In the genomic region with DNA sequence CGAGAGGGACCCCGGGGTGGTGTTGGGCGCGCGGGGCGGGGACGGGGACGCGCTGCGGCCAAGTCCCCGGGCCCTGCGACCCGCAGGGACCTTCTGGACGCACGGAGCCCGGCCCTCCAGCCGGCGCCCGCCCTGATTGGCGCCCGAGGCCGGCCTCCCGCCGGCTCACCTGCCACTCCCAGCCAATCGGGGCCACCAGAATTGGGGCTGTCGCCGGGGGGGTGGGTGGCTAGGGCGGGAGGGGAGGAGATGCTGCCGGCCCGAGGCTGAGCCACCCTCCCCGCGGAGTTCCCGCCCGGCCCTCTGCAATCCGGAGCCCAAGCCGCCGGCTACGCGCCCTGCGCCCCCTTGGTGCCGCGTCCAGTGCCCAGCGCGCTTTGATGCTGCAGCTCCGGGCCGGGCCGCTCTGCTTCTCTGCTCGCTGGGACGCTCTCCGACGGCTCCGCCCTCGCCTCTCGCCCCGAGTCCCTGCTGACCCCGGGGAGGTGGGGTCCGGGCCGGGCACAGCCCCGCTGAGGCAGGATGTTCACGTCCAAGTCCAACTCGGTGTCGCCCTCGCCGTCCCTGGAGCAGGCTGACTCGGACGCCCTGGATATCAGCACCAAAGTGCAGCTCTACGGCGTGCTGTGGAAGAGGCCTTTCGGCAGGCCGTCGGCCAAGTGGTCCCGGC, we compare ENCODE assay signal across 8 cellular contexts. TPM values are rescaled to one million over a fixed set of nuclear protein-coding genes. Genes with fewer than 3 reads are reported as not detected.
DNase-seq lines count a peak whose midpoint lies in the region; ATAC-seq and TF ChIP-seq lines count a peak whose summit lies in the region.

A gene (plus strand): TSS at position 285 of the 670 bp plus-strand sequence. CDS start 238 bp downstream, at position 523.

- intact Hi-C loops in activated naive CD4-positive, alpha-beta T cell treated with anti-CD3 and anti-CD28 coated beads for 36 hours (cut with micrococcal nuclease), result no loop called here

- H3K4me1 ChIP-seq in duodenal mucosa (ENCODE audit: control insufficient read depth in 1 of 2, insufficient read depth in 2 of 2, low read length in 2 of 2), result peaks cover 0 to 16% of the 10 kb centered on the region in 2 donors

- CTCF ChIA-PET in activated naive CD4-positive, alpha-beta T cell treated with anti-CD3 and anti-CD28 coated beads for 36 hours (lab: Charles Lee), result no interaction called here

- H3K9me3 ChIP-seq in duodenal mucosa (ENCODE audit: control insufficient read depth in 1 of 2, low read length in 2 of 2), result no peaks in the 10 kb centered on the region

- DNase-seq in activated naive CD8-positive, alpha-beta T cell treated with anti-CD3 and anti-CD28 coated beads, Interleukin-2, amount 50 U/mL, for 24 hours, result no peak
- DNase-seq in mesothelial cell of epicardium (ENCODE audit: low spot score in 2 of 2, unreplicated experiment in 2 of 2), result no peak
- no peak for DNase-seq in activated naive CD4-positive, alpha-beta T cell treated with anti-CD3 and anti-CD28 coated beads for 36 hours
- no peak for DNase-seq in hippocampal formation (lab: John Stamatoyannopoulos, UW)
- no peak for DNase-seq in activated gamma-delta T cell (lab: John Stamatoyannopoulos, UW)

- no peaks in the 10 kb centered on the region for H3K9me3 Mint-ChIP-seq in activated naive CD8-positive, alpha-beta T cell (ENCODE audit: low read depth)
- no peaks in the 10 kb centered on the region for H3K9me3 Mint-ChIP-seq in activated naive CD8-positive, alpha-beta T cell treated with anti-CD3 and anti-CD28 coated beads, Interleukin-2, amount 50 U/mL, for 24 hours
- H3K9me3 Mint-ChIP-seq in mesothelial cell of epicardium, result no peaks in the 10 kb centered on the region
- no peaks in the 10 kb centered on the region for H3K9me3 Mint-ChIP-seq in activated naive CD4-positive, alpha-beta T cell treated with anti-CD3 and anti-CD28 coated beads for 36 hours

- H3K27ac Mint-ChIP-seq in activated naive CD8-positive, alpha-beta T cell, result no peak within 1 kb of the TSS
- no peak within 1 kb of the TSS for H3K27ac Mint-ChIP-seq in activated naive CD8-positive, alpha-beta T cell treated with anti-CD3 and anti-CD28 coated beads, Interleukin-2, amount 50 U/mL, for 24 hours
- no peak within 1 kb of the TSS for H3K27ac Mint-ChIP-seq in mesothelial cell of epicardium
- H3K27ac Mint-ChIP-seq in activated naive CD4-positive, alpha-beta T cell treated with anti-CD3 and anti-CD28 coated beads for 36 hours, result no peak within 1 kb of the TSS

- no peak within 1 kb of the TSS for H3K27ac ChIP-seq in duodenal mucosa (ENCODE audit: low read depth, low read length)

- H3K9ac ChIP-seq in duodenal mucosa (ENCODE audit: low read depth in 1 of 2, low read length in 2 of 2), result no peak within 1 kb of the TSS

- peak within 1 kb of the TSS; percentile 46 for H3K4me3 Mint-ChIP-seq in activated naive CD8-positive, alpha-beta T cell
- H3K4me3 Mint-ChIP-seq in activated naive CD8-positive, alpha-beta T cell treated with anti-CD3 and anti-CD28 coated beads, Interleukin-2, amount 50 U/mL, for 24 hours, result no peak within 1 kb of the TSS
- peak within 1 kb of the TSS; percentile 74 for H3K4me3 Mint-ChIP-seq in mesothelial cell of epicardium
- H3K4me3 Mint-ChIP-seq in activated naive CD4-positive, alpha-beta T cell treated with anti-CD3 and anti-CD28 coated beads for 36 hours, result no peak within 1 kb of the TSS

- H3K27me3 ChIP-seq in duodenal mucosa (ENCODE audit: control insufficient read depth in 1 of 2, insufficient read depth in 2 of 2, low read length in 2 of 2), result peaks cover 37 to 42% of the 10 kb centered on the region in 2 donors

- H3K36me3 Mint-ChIP-seq in activated naive CD8-positive, alpha-beta T cell, result no peaks in the 10 kb centered on the region
- H3K36me3 Mint-ChIP-seq in activated naive CD8-positive, alpha-beta T cell treated with anti-CD3 and anti-CD28 coated beads, Interleukin-2, amount 50 U/mL, for 24 hours (ENCODE audit: low read depth), result no peaks in the 10 kb centered on the region
- no peaks in the 10 kb centered on the region for H3K36me3 Mint-ChIP-seq in mesothelial cell of epicardium
- no peaks in the 10 kb centered on the region for H3K36me3 Mint-ChIP-seq in activated naive CD4-positive, alpha-beta T cell treated with anti-CD3 and anti-CD28 coated beads for 36 hours (ENCODE audit: low read depth)

- H3K36me3 ChIP-seq in duodenal mucosa (ENCODE audit: control insufficient read depth in 1 of 2, insufficient read depth in 2 of 2, low read length in 2 of 2), result no peaks in the 10 kb centered on the region

- no peak for ATAC-seq in activated naive CD8-positive, alpha-beta T cell treated with anti-CD3 and anti-CD28 coated beads, Interleukin-2, amount 50 U/mL, for 24 hours
- ATAC-seq in GM21576 (IDR thresholded peaks at IDR 0.05; ENCODE audit: unreplicated experiment), result no peak

- H3K4me3 ChIP-seq in duodenal mucosa (ENCODE audit: low read depth in 1 of 2, low read length in 2 of 2), result peak within 1 kb of the TSS; percentile 56 to 57

- peaks cover 14% of the 10 kb centered on the region for H3K27me3 Mint-ChIP-seq in activated naive CD8-positive, alpha-beta T cell
- peaks cover 50% of the 10 kb centered on the region for H3K27me3 Mint-ChIP-seq in activated naive CD8-positive, alpha-beta T cell treated with anti-CD3 and anti-CD28 coated beads, Interleukin-2, amount 50 U/mL, for 24 hours
- peaks cover 79% of the 10 kb centered on the region for H3K27me3 Mint-ChIP-seq in mesothelial cell of epicardium (ENCODE audit: low read depth)
- peaks cover 33% of the 10 kb centered on the region for H3K27me3 Mint-ChIP-seq in activated naive CD4-positive, alpha-beta T cell treated with anti-CD3 and anti-CD28 coated beads for 36 hours (ENCODE audit: low read depth)

- TF ChIP-seq CTCF in mesothelial cell of epicardium (IDR thresholded peaks at IDR 0.05; ENCODE audit: unreplicated experiment), result no peak

- H3K4me1 Mint-ChIP-seq in activated naive CD8-positive, alpha-beta T cell (ENCODE audit: low read depth), result peaks cover 1% of the 10 kb centered on the region
- H3K4me1 Mint-ChIP-seq in activated naive CD8-positive, alpha-beta T cell treated with anti-CD3 and anti-CD28 coated beads, Interleukin-2, amount 50 U/mL, for 24 hours, result peaks cover 3% of the 10 kb centered on the region
- H3K4me1 Mint-ChIP-seq in mesothelial cell of epicardium, result peaks cover 10% of the 10 kb centered on the region
- peaks cover 2% of the 10 kb centered on the region for H3K4me1 Mint-ChIP-seq in activated naive CD4-positive, alpha-beta T cell treated with anti-CD3 and anti-CD28 coated beads for 36 hours (ENCODE audit: low read depth)

RNA-seq across cellular contexts. Expression of the gene that starts here (rescaled TPM):
- total RNA-seq in mesothelial cell of epicardium, result 0.20 to 0.24 TPM (median 0.20 TPM) in 3 replicates
- total RNA-seq in activated naive CD4-positive, alpha-beta T cell treated with anti-CD3 and anti-CD28 coated beads for 36 hours, result not detected

Comparison
In these comparisons a context has a peak if more than half of its experiments do, and no peak if none do; other contexts are left out.
1. H3K4me3 Mint-ChIP-seq: peak in activated naive CD8-positive, alpha-beta T cell (single experiment) and mesothelial cell of epicardium (single experiment); none in activated naive CD8-positive, alpha-beta T cell treated with anti-CD3 and anti-CD28 coated beads, Interleukin-2, amount 50 U/mL, for 24 hours (single experiment) and activated naive CD4-positive, alpha-beta T cell treated with anti-CD3 and anti-CD28 coated beads for 36 hours (single experiment).